In genomic region chr5:88826959-88827585, GRCh38 we compare ENCODE assay signal across 7 cellular contexts. TPM values are rescaled to one million over a fixed set of nuclear protein-coding genes. Genes with fewer than 3 reads are reported as not detected.
DNase-seq lines count a peak whose midpoint lies in the region; ATAC-seq and TF ChIP-seq lines count a peak whose summit lies in the region.

No MANE protein-coding gene starts in this region.

- no peak for TF ChIP-seq CTCF in mucosa of descending colon (IDR thresholded peaks at IDR 0.05)

- H3K27ac ChIP-seq in cingulate gyrus (ENCODE audit: low read depth, low read length) = peak overlapping the region; percentile 63

- no peaks in the 10 kb centered on the region for H3K9me3 ChIP-seq in mucosa of descending colon

- DNase-seq in NOMO-1 treated with dmso at 0.1 percent for 144 hours (lab: John Stamatoyannopoulos, UW; ENCODE audit: unreplicated experiment) (peak; percentile 93), mucosa of descending colon (peak in 2 of 3 donors; percentile 32 to 45), HuH-7.5 (ENCODE audit: low spot score) (no peak), ecto neural progenitor cell (ENCODE audit: low spot score) (no peak)

- intact Hi-C loops in mucosa of descending colon (cut with DNase I, micrococcal nuclease) = no loop called here

- in situ Hi-C loops in GM18951 (cut with MboI; ENCODE audit: low sequenced_read_pairs, unreplicated experiment) = no loop called here

- H3K36me3 ChIP-seq in mucosa of descending colon (ENCODE audit: low read depth) = no peaks in the 10 kb centered on the region

- ATAC-seq in HG02852 (IDR thresholded peaks at IDR 0.05; ENCODE audit: unreplicated experiment) (peak; percentile 71), mucosa of descending colon (peak; percentile 90)

- TF ChIP-seq POLR2A in GM18951 (IDR thresholded peaks at IDR 0.05; ENCODE audit: extremely low read depth, insufficient read depth, insufficient read length) = peak; percentile 30

- H3K4me3 ChIP-seq in mucosa of descending colon = no peak overlapping the region

- H3K4me1 ChIP-seq in mucosa of descending colon (ENCODE audit: low read depth) = no peaks in the 10 kb centered on the region

RNA-seq across cellular contexts. Expression of gene MEF2C, which starts 55.9 kb away (rescaled TPM):
- total RNA-seq in mucosa of descending colon = 10 to 100 TPM; 19.3 to 44.0 (median 32.6) TPM

Comparison
In these comparisons a context has a peak if more than half of its experiments do, and no peak if none do; other contexts are left out.
1. DNase-seq: peak in NOMO-1 treated with dmso at 0.1 percent for 144 hours (single experiment) and mucosa of descending colon (2 of 3); none in HuH-7.5 (single experiment) and ecto neural progenitor cell (single experiment).